In the genomic region with DNA sequence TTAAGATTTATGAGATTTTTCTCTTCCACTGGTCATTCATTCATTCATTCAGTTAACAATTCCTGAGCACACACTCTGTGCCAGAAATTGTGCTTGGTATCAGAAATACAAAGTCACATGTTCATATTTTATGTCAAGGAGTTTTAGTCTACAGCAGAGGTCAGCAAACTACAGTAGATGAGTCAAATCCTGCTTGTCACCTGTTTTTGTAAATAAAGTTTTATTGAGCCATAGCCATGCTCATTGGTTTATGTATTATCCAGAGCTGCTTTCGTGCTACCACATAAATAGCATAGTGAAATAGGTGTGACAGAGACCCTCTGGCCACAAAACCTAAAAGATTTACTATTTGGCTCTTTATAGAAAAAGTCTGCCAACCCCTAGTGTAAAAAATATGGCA, we compare ENCODE assay signal across 1 cellular context.
A peak's percentile ranks its signal among the peaks of the same experiment; 100 is the strongest.
TF ChIP-seq lines count a peak whose summit lies in the region.

No MANE protein-coding gene starts in this region.

TF ChIP-seq in K562, 482 proteins besides CTCF, POLR2A, EP300 and RAD21:
- TF ChIP-seq ZNF696 (CRISPR knock-in tag; conservative IDR thresholded peaks at IDR 0.05), result no peak
- no peak for TF ChIP-seq NR2C2 (CRISPR knock-in tag; IDR thresholded peaks at IDR 0.05)
- TF ChIP-seq NR2C2 (tag; IDR thresholded peaks at IDR 0.05), result no peak
- TF ChIP-seq, protein P1, sequence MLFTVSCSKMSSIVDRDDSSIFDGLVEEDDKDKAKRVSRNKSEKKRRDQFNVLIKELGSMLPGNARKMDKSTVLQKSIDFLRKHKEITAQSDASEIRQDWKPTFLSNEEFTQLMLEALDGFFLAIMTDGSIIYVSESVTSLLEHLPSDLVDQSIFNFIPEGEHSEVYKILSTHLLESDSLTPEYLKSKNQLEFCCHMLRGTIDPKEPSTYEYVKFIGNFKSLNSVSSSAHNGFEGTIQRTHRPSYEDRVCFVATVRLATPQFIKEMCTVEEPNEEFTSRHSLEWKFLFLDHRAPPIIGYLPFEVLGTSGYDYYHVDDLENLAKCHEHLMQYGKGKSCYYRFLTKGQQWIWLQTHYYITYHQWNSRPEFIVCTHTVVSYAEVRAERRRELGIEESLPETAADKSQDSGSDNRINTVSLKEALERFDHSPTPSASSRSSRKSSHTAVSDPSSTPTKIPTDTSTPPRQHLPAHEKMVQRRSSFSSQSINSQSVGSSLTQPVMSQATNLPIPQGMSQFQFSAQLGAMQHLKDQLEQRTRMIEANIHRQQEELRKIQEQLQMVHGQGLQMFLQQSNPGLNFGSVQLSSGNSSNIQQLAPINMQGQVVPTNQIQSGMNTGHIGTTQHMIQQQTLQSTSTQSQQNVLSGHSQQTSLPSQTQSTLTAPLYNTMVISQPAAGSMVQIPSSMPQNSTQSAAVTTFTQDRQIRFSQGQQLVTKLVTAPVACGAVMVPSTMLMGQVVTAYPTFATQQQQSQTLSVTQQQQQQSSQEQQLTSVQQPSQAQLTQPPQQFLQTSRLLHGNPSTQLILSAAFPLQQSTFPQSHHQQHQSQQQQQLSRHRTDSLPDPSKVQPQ (CRISPR knock-in tag; IDR thresholded peaks at IDR 0.05; ENCODE audit: borderline replicate concordance), result no peak
- TF ChIP-seq, protein P2, sequence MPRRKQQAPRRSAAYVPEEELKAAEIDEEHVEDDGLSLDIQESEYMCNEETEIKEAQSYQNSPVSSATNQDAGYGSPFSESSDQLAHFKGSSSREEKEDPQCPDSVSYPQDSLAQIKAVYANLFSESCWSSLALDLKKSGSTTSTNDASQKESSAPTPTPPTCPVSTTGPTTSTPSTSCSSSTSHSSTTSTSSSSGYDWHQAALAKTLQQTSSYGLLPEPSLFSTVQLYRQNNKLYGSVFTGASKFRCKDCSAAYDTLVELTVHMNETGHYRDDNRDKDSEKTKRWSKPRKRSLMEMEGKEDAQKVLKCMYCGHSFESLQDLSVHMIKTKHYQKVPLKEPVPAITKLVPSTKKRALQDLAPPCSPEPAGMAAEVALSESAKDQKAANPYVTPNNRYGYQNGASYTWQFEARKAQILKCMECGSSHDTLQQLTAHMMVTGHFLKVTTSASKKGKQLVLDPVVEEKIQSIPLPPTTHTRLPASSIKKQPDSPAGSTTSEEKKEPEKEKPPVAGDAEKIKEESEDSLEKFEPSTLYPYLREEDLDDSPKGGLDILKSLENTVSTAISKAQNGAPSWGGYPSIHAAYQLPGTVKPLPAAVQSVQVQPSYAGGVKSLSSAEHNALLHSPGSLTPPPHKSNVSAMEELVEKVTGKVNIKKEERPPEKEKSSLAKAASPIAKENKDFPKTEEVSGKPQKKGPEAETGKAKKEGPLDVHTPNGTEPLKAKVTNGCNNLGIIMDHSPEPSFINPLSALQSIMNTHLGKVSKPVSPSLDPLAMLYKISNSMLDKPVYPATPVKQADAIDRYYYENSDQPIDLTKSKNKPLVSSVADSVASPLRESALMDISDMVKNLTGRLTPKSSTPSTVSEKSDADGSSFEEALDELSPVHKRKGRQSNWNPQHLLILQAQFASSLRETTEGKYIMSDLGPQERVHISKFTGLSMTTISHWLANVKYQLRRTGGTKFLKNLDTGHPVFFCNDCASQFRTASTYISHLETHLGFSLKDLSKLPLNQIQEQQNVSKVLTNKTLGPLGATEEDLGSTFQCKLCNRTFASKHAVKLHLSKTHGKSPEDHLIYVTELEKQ (CRISPR knock-in tag; IDR thresholded peaks at IDR 0.05), result no peak
- TF ChIP-seq, protein P3, sequence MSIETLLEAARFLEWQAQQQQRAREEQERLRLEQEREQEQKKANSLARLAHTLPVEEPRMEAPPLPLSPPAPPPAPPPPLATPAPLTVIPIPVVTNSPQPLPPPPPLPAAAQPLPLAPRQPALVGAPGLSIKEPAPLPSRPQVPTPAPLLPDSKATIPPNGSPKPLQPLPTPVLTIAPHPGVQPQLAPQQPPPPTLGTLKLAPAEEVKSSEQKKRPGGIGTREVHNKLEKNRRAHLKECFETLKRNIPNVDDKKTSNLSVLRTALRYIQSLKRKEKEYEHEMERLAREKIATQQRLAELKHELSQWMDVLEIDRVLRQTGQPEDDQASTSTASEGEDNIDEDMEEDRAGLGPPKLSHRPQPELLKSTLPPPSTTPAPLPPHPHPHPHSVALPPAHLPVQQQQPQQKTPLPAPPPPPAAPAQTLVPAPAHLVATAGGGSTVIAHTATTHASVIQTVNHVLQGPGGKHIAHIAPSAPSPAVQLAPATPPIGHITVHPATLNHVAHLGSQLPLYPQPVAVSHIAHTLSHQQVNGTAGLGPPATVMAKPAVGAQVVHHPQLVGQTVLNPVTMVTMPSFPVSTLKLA (conservative IDR thresholded peaks at IDR 0.05), result no peak
- TF ChIP-seq KDM4B (IDR thresholded peaks at IDR 0.05; ENCODE audit: borderline replicate concordance in 2 of 2, low read depth in 1 of 2), result no peak
- no peak for TF ChIP-seq TAF1 (IDR thresholded peaks at IDR 0.05; ENCODE audit: control insufficient read depth, extremely low read depth, insufficient read depth, low read length, severe bottlenecking)
- no peak for TF ChIP-seq TEAD4 (IDR thresholded peaks at IDR 0.05; ENCODE audit: low read length)
- no peak for TF ChIP-seq TEAD4 (CRISPR knock-in tag; IDR thresholded peaks at IDR 0.05; ENCODE audit: borderline replicate concordance)
- TF ChIP-seq, protein P4, sequence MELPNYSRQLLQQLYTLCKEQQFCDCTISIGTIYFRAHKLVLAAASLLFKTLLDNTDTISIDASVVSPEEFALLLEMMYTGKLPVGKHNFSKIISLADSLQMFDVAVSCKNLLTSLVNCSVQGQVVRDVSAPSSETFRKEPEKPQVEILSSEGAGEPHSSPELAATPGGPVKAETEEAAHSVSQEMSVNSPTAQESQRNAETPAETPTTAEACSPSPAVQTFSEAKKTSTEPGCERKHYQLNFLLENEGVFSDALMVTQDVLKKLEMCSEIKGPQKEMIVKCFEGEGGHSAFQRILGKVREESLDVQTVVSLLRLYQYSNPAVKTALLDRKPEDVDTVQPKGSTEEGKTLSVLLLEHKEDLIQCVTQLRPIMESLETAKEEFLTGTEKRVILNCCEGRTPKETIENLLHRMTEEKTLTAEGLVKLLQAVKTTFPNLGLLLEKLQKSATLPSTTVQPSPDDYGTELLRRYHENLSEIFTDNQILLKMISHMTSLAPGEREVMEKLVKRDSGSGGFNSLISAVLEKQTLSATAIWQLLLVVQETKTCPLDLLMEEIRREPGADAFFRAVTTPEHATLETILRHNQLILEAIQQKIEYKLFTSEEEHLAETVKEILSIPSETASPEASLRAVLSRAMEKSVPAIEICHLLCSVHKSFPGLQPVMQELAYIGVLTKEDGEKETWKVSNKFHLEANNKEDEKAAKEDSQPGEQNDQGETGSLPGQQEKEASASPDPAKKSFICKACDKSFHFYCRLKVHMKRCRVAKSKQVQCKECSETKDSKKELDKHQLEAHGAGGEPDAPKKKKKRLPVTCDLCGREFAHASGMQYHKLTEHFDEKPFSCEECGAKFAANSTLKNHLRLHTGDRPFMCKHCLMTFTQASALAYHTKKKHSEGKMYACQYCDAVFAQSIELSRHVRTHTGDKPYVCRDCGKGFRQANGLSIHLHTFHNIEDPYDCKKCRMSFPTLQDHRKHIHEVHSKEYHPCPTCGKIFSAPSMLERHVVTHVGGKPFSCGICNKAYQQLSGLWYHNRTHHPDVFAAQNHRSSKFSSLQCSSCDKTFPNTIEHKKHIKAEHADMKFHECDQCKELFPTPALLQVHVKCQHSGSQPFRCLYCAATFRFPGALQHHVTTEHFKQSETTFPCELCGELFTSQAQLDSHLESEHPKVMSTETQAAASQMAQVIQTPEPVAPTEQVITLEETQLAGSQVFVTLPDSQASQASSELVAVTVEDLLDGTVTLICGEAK (IDR thresholded peaks at IDR 0.05), result peak; percentile 63
- TF ChIP-seq, protein P4 (CRISPR knock-in tag; IDR thresholded peaks at IDR 0.05), result no peak
